1 cellular context compared by ENCODE assay signal in genomic region chr1:228488107-228488817, GRCh38.
TF ChIP-seq lines count a peak whose summit lies in the region.

No MANE protein-coding gene starts in this region.

TF ChIP-seq in HepG2, 621 proteins besides CTCF, POLR2A, EP300 and RAD21 (continued from another document and continues in another):
- TF ChIP-seq SRY (CRISPR knock-in tag; IDR thresholded peaks at IDR 0.05) (no peak), ETS1 (CRISPR knock-in tag; IDR thresholded peaks at IDR 0.05) (no peak), NFYC (CRISPR knock-in tag; IDR thresholded peaks at IDR 0.05) (no peak), ZSCAN9 (CRISPR knock-in tag; IDR thresholded peaks at IDR 0.05; ENCODE audit: borderline replicate concordance) (no peak), GPN1 (CRISPR knock-in tag; IDR thresholded peaks at IDR 0.05; ENCODE audit: borderline replicate concordance) (no peak), RBM39 (IDR thresholded peaks at IDR 0.05; ENCODE audit: low read depth, low read length, poor library complexity, severe bottlenecking) (peak; percentile 49), HNF1B (CRISPR knock-in tag; IDR thresholded peaks at IDR 0.05) (0 out of 2 replicates have a peak, but pooled peaks have one; percentile 19), NPAS2 (CRISPR knock-in tag; IDR thresholded peaks at IDR 0.05; ENCODE audit: borderline replicate concordance) (no peak), SRSF1 (optimal IDR thresholded peaks at IDR 0.05; ENCODE audit: low read depth, low read length) (no peak), PRDM10 (CRISPR knock-in tag; IDR thresholded peaks at IDR 0.05; ENCODE audit: low read depth) (no peak), NFE2L2 (IDR thresholded peaks at IDR 0.05; ENCODE audit: low read length) (no peak), ZNF318 (CRISPR knock-in tag; IDR thresholded peaks at IDR 0.05) (no peak), IRX3 (CRISPR knock-in tag; IDR thresholded peaks at IDR 0.05; ENCODE audit: borderline replicate concordance, low read depth) (no peak), ZNF605 (CRISPR knock-in tag; IDR thresholded peaks at IDR 0.05) (no peak), PBX3 (CRISPR knock-in tag; IDR thresholded peaks at IDR 0.05; ENCODE audit: borderline replicate concordance) (no peak), REL (CRISPR knock-in tag; conservative IDR thresholded peaks at IDR 0.05) (no peak), SALL2 (CRISPR knock-in tag; IDR thresholded peaks at IDR 0.05) (peak; percentile 26; the same call in 1 of the 2 replicates), FOSL1 (CRISPR knock-in tag; IDR thresholded peaks at IDR 0.05; ENCODE audit: borderline replicate concordance) (no peak), SIX4 (CRISPR knock-in tag; IDR thresholded peaks at IDR 0.05) (no peak), PHB2 (IDR thresholded peaks at IDR 0.05; ENCODE audit: partially characterized antibody) (no peak), ZC3H4 (CRISPR knock-in tag; IDR thresholded peaks at IDR 0.05; ENCODE audit: borderline replicate concordance) (0 out of 2 replicates have a peak, but pooled peaks have one; percentile 42), ZSCAN31 (CRISPR knock-in tag; IDR thresholded peaks at IDR 0.05; ENCODE audit: low read depth) (no peak), ATF6 (CRISPR knock-in tag; conservative IDR thresholded peaks at IDR 0.05) (no peak), ATF1 (CRISPR knock-in tag; IDR thresholded peaks at IDR 0.05) (no peak), ZNF7 (CRISPR knock-in tag; IDR thresholded peaks at IDR 0.05) (no peak), GPBP1L1 (CRISPR knock-in tag; IDR thresholded peaks at IDR 0.05) (no peak), ZNF335 (CRISPR knock-in tag; IDR thresholded peaks at IDR 0.05) (no peak), ZNF724P (CRISPR knock-in tag; IDR thresholded peaks at IDR 0.05; ENCODE audit: borderline replicate concordance) (no peak), ZNF564 (CRISPR knock-in tag; IDR thresholded peaks at IDR 0.05) (no peak), ZBTB4 (CRISPR knock-in tag; IDR thresholded peaks at IDR 0.05; ENCODE audit: borderline replicate concordance) (no peak), MAZ (IDR thresholded peaks at IDR 0.05; ENCODE audit: borderline replicate concordance, low read depth, low read length) (no peak), MAZ (CRISPR knock-in tag; IDR thresholded peaks at IDR 0.05; ENCODE audit: low read depth) (no peak), FOXP1 (IDR thresholded peaks at IDR 0.05) (no peak), FOXP1 (CRISPR knock-in tag; IDR thresholded peaks at IDR 0.05) (no peak), HOXA5 (CRISPR knock-in tag; IDR thresholded peaks at IDR 0.05) (no peak)
